ENCODE assay signal across 8 cellular contexts in genomic region chr17:7842950-7843535, GRCh38. TPM values are rescaled to one million over a fixed set of nuclear protein-coding genes. Genes with fewer than 3 reads are reported as not detected.
DNase-seq lines count a peak whose midpoint lies in the region; ATAC-seq, FAIRE-seq and TF ChIP-seq lines count a peak whose summit lies in the region.

No MANE protein-coding gene starts in this region.

- H3K9me3 ChIP-seq in endothelial cell of umbilical vein (replicated peaks; ENCODE audit: control insufficient read depth, insufficient read depth, low read length) (no peaks in the 10 kb centered on the region), mononuclear cell (ENCODE audit: low read depth, low read length) (no peaks in the 10 kb centered on the region), testis (no peaks in the 10 kb centered on the region)

- ATAC-seq in WTC11, result peak; percentile 1; the same call in 1 of the 2 replicates

- peaks cover 33% of the 10 kb centered on the region for H3K4me1 Mint-ChIP-seq in WTC11

- H3K27me3 Mint-ChIP-seq in WTC11 (ENCODE audit: low read depth), result peaks cover 51% of the 10 kb centered on the region

- POLR2A ChIA-PET in WTC11 (lab: Charles Lee), result interaction anchor here (0.5 to 0.8 kb wide), 4 partner anchors 10 to 186 kb away, joined by 3 to 4 read pairs (median 4); no protein-coding TSS in a partner anchor
- POLR2A ChIA-PET in endothelial cell of umbilical vein (lab: Charles Lee), result interaction anchor here (1.1 to 2.0 kb wide), 2 partner anchors 13 to 14 kb away, joined by 4 to 12 read pairs; partner anchors contain the start of genes CYB5D1 and NAA38

- 0 to 1% methylated on average over 19 to 27 of the region's 27 CpGs for WGBS in testis, 2 donors

- H3K4me1 ChIP-seq in endothelial cell of umbilical vein (ENCODE audit: control insufficient read depth, extremely low read depth, insufficient read depth, low read length), result peaks cover 17% of the 10 kb centered on the region
- H3K4me1 ChIP-seq in mononuclear cell (ENCODE audit: insufficient read depth, low read length), result peaks cover 55% of the 10 kb centered on the region
- peaks cover 41% of the 10 kb centered on the region for H3K4me1 ChIP-seq in testis

- H3K27me3 ChIP-seq in endothelial cell of umbilical vein (ENCODE audit: control insufficient read depth in 2 of 2, insufficient read depth in 2 of 2, low read length in 2 of 2) (no peaks in the 10 kb centered on the region), mononuclear cell (ENCODE audit: insufficient read depth, low read length) (no peaks in the 10 kb centered on the region), testis (no peaks in the 10 kb centered on the region)

- H3K36me3 ChIP-seq in endothelial cell of umbilical vein (ENCODE audit: control insufficient read depth in 2 of 2, extremely low read depth in 1 of 2, insufficient read depth in 2 of 2, low read length in 2 of 2) (peaks cover 0 to 16% of the 10 kb centered on the region in 2 experiments), testis (ENCODE audit: low read depth, missing control alignments) (no peaks in the 10 kb centered on the region)

- H3K9me3 Mint-ChIP-seq in WTC11, result no peaks in the 10 kb centered on the region

- peak; percentile 98 for FAIRE-seq in endothelial cell of umbilical vein (lab: Jason Lieb, UNC)

- H3K27ac ChIP-seq in endothelial cell of umbilical vein (ENCODE audit: insufficient read depth, low read depth, low read length), result peak overlapping the region; percentile 99
- peak overlapping the region; percentile 97 for H3K27ac ChIP-seq in testis

- H3K36me3 Mint-ChIP-seq in WTC11, result no peaks in the 10 kb centered on the region

- H3K9ac ChIP-seq in endothelial cell of umbilical vein (replicated peaks; ENCODE audit: extremely low read depth, insufficient read depth, low read length), result peak overlapping the region; percentile 99

- dilution Hi-C loops in endothelial cell of umbilical vein (cut with MboI; ENCODE audit: extremely low pct_ligation_motif_present, low sequenced_read_pairs), result no loop called here

- peaks cover 10% of the 10 kb centered on the region for H3K79me2 ChIP-seq in endothelial cell of umbilical vein (ENCODE audit: control insufficient read depth, insufficient read depth, low read length)

- peak overlapping the region; percentile 82 for H3K4me3 ChIP-seq in Jurkat, Clone E6-1 (ENCODE audit: low read length)
- peak overlapping the region; percentile 45 to 71 (median 58) for H3K4me3 ChIP-seq in endothelial cell of umbilical vein (replicated peaks in 1 of 3; ENCODE audit: insufficient read depth in 1 of 3, low read depth in 1 of 3, low read length in 3 of 3)
- H3K4me3 ChIP-seq in mononuclear cell (ENCODE audit: low read length), result peak overlapping the region; percentile 84
- peak overlapping the region; percentile 77 to 97 for H3K4me3 ChIP-seq in testis

- H3K4me2 ChIP-seq in endothelial cell of umbilical vein (ENCODE audit: insufficient read depth, low read length), result peak overlapping the region; percentile 62

- TF ChIP-seq POLR2A in endothelial cell of umbilical vein (IDR thresholded peaks at IDR 0.05; ENCODE audit: low read depth, low read length) (no peak), testis (IDR thresholded peaks at IDR 0.05) (no peak)

- CTCF ChIA-PET in WTC11 (lab: Charles Lee), result interaction anchor here (0.9 to 7.0 kb wide), 8 partner anchors 8 to 236 kb away, joined by 3 to 66 read pairs (median 6); partner anchors contain the start of gene KDM6B
- CTCF ChIA-PET in endothelial cell of umbilical vein (lab: Charles Lee), result interaction anchor here (0.9 to 1.8 kb wide), 3 partner anchors 8 to 100 kb away, joined by 3 to 7 read pairs (median 5); partner anchors contain the start of gene NAA38

- no peaks in the 10 kb centered on the region for H4K20me1 ChIP-seq in endothelial cell of umbilical vein (replicated peaks; ENCODE audit: control insufficient read depth, extremely low read depth, insufficient read depth, low read length)

- DNase-seq in NCI-H82 (lab: John Stamatoyannopoulos, UW), result peak; percentile 69
- DNase-seq in NCI-H82 treated with DMSO at 0.1 percent for 48 hours (lab: John Stamatoyannopoulos, UW; ENCODE audit: unreplicated experiment), result no peak
- DNase-seq in Jurkat, Clone E6-1 (ENCODE audit: low read depth, low spot score), result no peak
- peak; percentile 58 for DNase-seq in WTC11 (ENCODE audit: low spot score)
- DNase-seq in endothelial cell of umbilical vein (ENCODE audit: low read depth, low spot score), result peak; percentile 95
- DNase-seq in testis, result peak; percentile 57
- DNase-seq in HPDE6-E6E7 (ENCODE audit: extremely low spot score), result no peak

- intact Hi-C loops in endothelial cell of umbilical vein (cut with micrococcal nuclease), result loop anchor here (1.0 to 10.0 kb wide), 5 partner anchors 8 to 279 kb away; partner anchors contain the start of genes FXR2, HES7, TP53 and WRAP53
- intact Hi-C loops in testis (cut with DNase I; ENCODE audit: low total_unique reads), result loop anchor here (5.0 kb wide), 1 partner anchor 309 kb away; the partner anchor contains the start of gene PER1

- peak overlapping the region; percentile 51; the same call in 1 of the 2 replicates for H3K27ac Mint-ChIP-seq in WTC11

- no peak overlapping the region for H2AFZ ChIP-seq in endothelial cell of umbilical vein (ENCODE audit: low read depth, low read length)

- H3K4me3 Mint-ChIP-seq in WTC11, result peak overlapping the region; percentile 81

- TSS peak; percentile 89 for BruUV-seq in endothelial cell of umbilical vein (replicated peaks; lab: Mats Ljungman, UMichigan)

- H3K9me1 ChIP-seq in endothelial cell of umbilical vein (replicated peaks; ENCODE audit: control insufficient read depth, extremely low read depth, insufficient read depth, low read length), result no peaks in the 10 kb centered on the region

- no peak for TF ChIP-seq CTCF in WTC11 (IDR thresholded peaks at IDR 0.05)
- TF ChIP-seq CTCF in endothelial cell of umbilical vein (IDR thresholded peaks at IDR 0.05; ENCODE audit: extremely low read depth in 1 of 2, insufficient read depth in 1 of 2, low read depth in 1 of 2, low read length in 2 of 2), result no peak
- no peak for TF ChIP-seq CTCF in testis (IDR thresholded peaks at IDR 0.05)

RNA-seq across cellular contexts. Expression of gene KDM6B, which starts 9.0 kb away (rescaled TPM):
- polyA plus RNA-seq in Jurkat, Clone E6-1 (2012; ENCODE audit: insufficient read depth, insufficient read length), result 18.9 TPM
- 13.2 to 16.1 TPM (median 15.8 TPM) in 3 replicates for total RNA-seq in WTC11 (2021)
- total RNA-seq in endothelial cell of umbilical vein, result 17.8 and 19.2 TPM in 2 replicates
- 1.8 and 2.0 TPM in 2 replicates for polyA plus RNA-seq in endothelial cell of umbilical vein
- 1.2 and 1.7 TPM in 2 replicates for polyA plus RNA-seq in endothelial cell of umbilical vein (2011; cell fraction: cytosol; rRNA removed)
- polyA plus RNA-seq in endothelial cell of umbilical vein (2011; cell fraction: nucleus; rRNA removed), result 9.3 and 13.0 TPM in 2 replicates
- polyA plus RNA-seq in endothelial cell of umbilical vein (2012), result 6.6 and 13.4 TPM in 2 replicates
- 4.9 and 9.7 TPM in 2 replicates for polyA minus RNA-seq in endothelial cell of umbilical vein
- 4.9 TPM for polyA minus RNA-seq in endothelial cell of umbilical vein (2011; cell fraction: cytosol; rRNA and poly(A)+ RNA removed)
- 22.5 and 24.4 TPM in 2 replicates for polyA minus RNA-seq in endothelial cell of umbilical vein (2011; cell fraction: nucleus; rRNA and poly(A)+ RNA removed)
- 88.1 TPM for total RNA-seq in mononuclear cell
- 10 to 100 TPM; 38.0 to 41.8 TPM for total RNA-seq in testis
- 27.8 TPM for polyA plus RNA-seq in testis (ENCODE audit: insufficient read depth, low read depth, low replicate concordance)

RNA-seq across cellular contexts. Expression of gene TMEM88, which starts 11.8 kb away (rescaled TPM):
- polyA plus RNA-seq in Jurkat, Clone E6-1 (2012; ENCODE audit: insufficient read depth, insufficient read length), result 1.8 TPM
- total RNA-seq in WTC11 (2021), result 2.9 to 3.9 TPM (median 3.6 TPM) in 3 replicates
- 39.2 and 53.4 TPM in 2 replicates for total RNA-seq in endothelial cell of umbilical vein
- 165 and 185 TPM in 2 replicates for polyA plus RNA-seq in endothelial cell of umbilical vein
- 106 and 108 TPM in 2 replicates for polyA plus RNA-seq in endothelial cell of umbilical vein (2011; cell fraction: cytosol; rRNA removed)
- 35.2 TPM in 2 replicates for polyA plus RNA-seq in endothelial cell of umbilical vein (2011; cell fraction: nucleus; rRNA removed)
- polyA plus RNA-seq in endothelial cell of umbilical vein (2012), result 15.7 and 18.9 TPM in 2 replicates
- 17.3 and 23.4 TPM in 2 replicates for polyA minus RNA-seq in endothelial cell of umbilical vein
- polyA minus RNA-seq in endothelial cell of umbilical vein (2011; cell fraction: cytosol; rRNA and poly(A)+ RNA removed), result not detected
- 9.3 and 9.6 TPM in 2 replicates for polyA minus RNA-seq in endothelial cell of umbilical vein (2011; cell fraction: nucleus; rRNA and poly(A)+ RNA removed)
- 8.5 TPM for total RNA-seq in mononuclear cell
- total RNA-seq in testis, result 1 to 10 TPM; 4.6 to 7.4 TPM
- polyA plus RNA-seq in testis (ENCODE audit: insufficient read depth, low read depth, low replicate concordance), result 6.8 TPM

RNA-seq across cellular contexts. Expression of gene NAA38, which starts 14.3 kb away (rescaled TPM):
- 224 TPM for polyA plus RNA-seq in Jurkat, Clone E6-1 (2012; ENCODE audit: insufficient read depth, insufficient read length)
- 41.8 to 46.3 TPM (median 43.4 TPM) in 3 replicates for total RNA-seq in WTC11 (2021)
- 119 TPM in 2 replicates for total RNA-seq in endothelial cell of umbilical vein
- polyA plus RNA-seq in endothelial cell of umbilical vein, result 267 and 363 TPM in 2 replicates
- 122 and 161 TPM in 2 replicates for polyA plus RNA-seq in endothelial cell of umbilical vein (2011; cell fraction: cytosol; rRNA removed)
- polyA plus RNA-seq in endothelial cell of umbilical vein (2011; cell fraction: nucleus; rRNA removed), result 57.9 and 63.9 TPM in 2 replicates
- polyA plus RNA-seq in endothelial cell of umbilical vein (2012), result 75.5 and 87.5 TPM in 2 replicates
- 44.0 and 54.0 TPM in 2 replicates for polyA minus RNA-seq in endothelial cell of umbilical vein
- polyA minus RNA-seq in endothelial cell of umbilical vein (2011; cell fraction: cytosol; rRNA and poly(A)+ RNA removed), result 158 TPM
- 14.4 and 33.0 TPM in 2 replicates for polyA minus RNA-seq in endothelial cell of umbilical vein (2011; cell fraction: nucleus; rRNA and poly(A)+ RNA removed)
- total RNA-seq in mononuclear cell, result 14.0 TPM
- 10 to 100 TPM; 72.3 to 83.1 TPM for total RNA-seq in testis
- polyA plus RNA-seq in testis (ENCODE audit: insufficient read depth, low read depth, low replicate concordance), result 102 TPM

RNA-seq across cellular contexts. Expression of gene CYB5D1, which starts 14.8 kb away (rescaled TPM):
- polyA plus RNA-seq in Jurkat, Clone E6-1 (2012; ENCODE audit: insufficient read depth, insufficient read length), result 15.5 TPM
- 14.0 to 15.2 TPM (median 14.3 TPM) in 3 replicates for total RNA-seq in WTC11 (2021)
- total RNA-seq in endothelial cell of umbilical vein, result 16.8 and 18.1 TPM in 2 replicates
- 7.7 and 9.4 TPM in 2 replicates for polyA plus RNA-seq in endothelial cell of umbilical vein
- 6.9 and 7.5 TPM in 2 replicates for polyA plus RNA-seq in endothelial cell of umbilical vein (2011; cell fraction: cytosol; rRNA removed)
- 13.0 and 15.9 TPM in 2 replicates for polyA plus RNA-seq in endothelial cell of umbilical vein (2011; cell fraction: nucleus; rRNA removed)
- 8.4 and 9.9 TPM in 2 replicates for polyA plus RNA-seq in endothelial cell of umbilical vein (2012)
- polyA minus RNA-seq in endothelial cell of umbilical vein, result 8.3 and 15.0 TPM in 2 replicates
- 9.1 TPM for polyA minus RNA-seq in endothelial cell of umbilical vein (2011; cell fraction: cytosol; rRNA and poly(A)+ RNA removed)
- 7.2 and 8.7 TPM in 2 replicates for polyA minus RNA-seq in endothelial cell of umbilical vein (2011; cell fraction: nucleus; rRNA and poly(A)+ RNA removed)
- total RNA-seq in mononuclear cell, result 8.8 TPM
- 10 to 100 TPM in 1 of 2 donors, 1 to 10 TPM in 1; 9.9 to 10.1 TPM for total RNA-seq in testis
- polyA plus RNA-seq in testis (ENCODE audit: insufficient read depth, low read depth, low replicate concordance), result 12.8 TPM

RNA-seq across cellular contexts. Expression of gene CHD3, which starts 45.5 kb away (rescaled TPM):
- polyA plus RNA-seq in Jurkat, Clone E6-1 (2012; ENCODE audit: insufficient read depth, insufficient read length), result 180 TPM
- total RNA-seq in WTC11 (2021), result 38.9 to 42.0 TPM (median 39.5 TPM) in 3 replicates
- 185 and 189 TPM in 2 replicates for total RNA-seq in endothelial cell of umbilical vein
- polyA plus RNA-seq in endothelial cell of umbilical vein, result 102 and 108 TPM in 2 replicates
- 49.9 and 71.3 TPM in 2 replicates for polyA plus RNA-seq in endothelial cell of umbilical vein (2011; cell fraction: cytosol; rRNA removed)
- polyA plus RNA-seq in endothelial cell of umbilical vein (2011; cell fraction: nucleus; rRNA removed), result 282 and 317 TPM in 2 replicates
- polyA plus RNA-seq in endothelial cell of umbilical vein (2012), result 104 and 141 TPM in 2 replicates
- polyA minus RNA-seq in endothelial cell of umbilical vein, result 169 and 172 TPM in 2 replicates
- polyA minus RNA-seq in endothelial cell of umbilical vein (2011; cell fraction: cytosol; rRNA and poly(A)+ RNA removed), result 55.1 TPM
- polyA minus RNA-seq in endothelial cell of umbilical vein (2011; cell fraction: nucleus; rRNA and poly(A)+ RNA removed), result 98.9 and 110 TPM in 2 replicates
- 96.4 TPM for total RNA-seq in mononuclear cell
- total RNA-seq in testis, result 100 to 1,000 TPM; 111 to 123 TPM
- 62.3 TPM for polyA plus RNA-seq in testis (ENCODE audit: insufficient read depth, low read depth, low replicate concordance)

Comparison
In these comparisons a context has a peak if more than half of its experiments do, and no peak if none do; other contexts are left out.
1. DNase-seq: peak in NCI-H82 (single experiment), WTC11 (single experiment), endothelial cell of umbilical vein (single experiment) and testis (single experiment); none in NCI-H82 treated with DMSO at 0.1 percent for 48 hours (single experiment), Jurkat, Clone E6-1 (single experiment) and HPDE6-E6E7 (single experiment).
2. Peak in every context shown above with its lines, with median percentiles within 50 percentile points of each other: H3K4me3 ChIP-seq.